ENCODE assay signal across 15 cellular contexts in the genomic region with DNA sequence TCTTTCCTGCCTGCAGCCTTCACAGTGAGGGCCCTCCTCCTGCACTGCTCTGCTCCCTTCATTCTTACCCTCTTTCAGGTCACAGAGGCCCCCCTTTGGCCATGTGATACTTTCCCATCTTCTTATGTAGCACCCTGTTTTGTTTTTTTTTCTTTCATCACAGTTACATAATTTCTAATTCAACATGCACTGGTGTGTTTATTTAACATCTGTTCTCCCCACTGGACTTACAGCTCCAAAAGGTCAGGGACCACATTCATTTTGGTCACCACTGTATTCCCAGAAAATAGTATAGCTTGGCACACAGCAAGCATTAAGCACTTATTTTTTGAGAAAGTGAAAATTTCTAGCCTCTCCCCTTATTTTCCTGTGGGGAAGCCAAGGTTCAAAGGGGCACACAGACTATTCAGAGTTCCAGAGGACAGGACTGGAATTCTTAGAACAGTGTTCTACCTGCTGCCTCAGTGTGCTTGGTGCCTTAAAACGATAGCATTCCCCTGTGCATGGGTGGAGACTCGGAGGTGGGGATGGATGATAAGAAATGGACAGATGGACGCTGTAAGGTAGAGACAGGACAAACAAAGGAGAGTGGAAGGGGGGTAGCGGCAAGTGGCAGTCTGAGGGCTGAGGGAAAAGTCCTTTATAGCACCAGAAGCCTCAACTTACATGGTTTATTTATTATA. TPM values are rescaled to one million over a fixed set of nuclear protein-coding genes. Genes with fewer than 3 reads are reported as not detected.
A peak's percentile ranks its signal among the peaks of the same experiment; 100 is the strongest.
DNase-seq lines count a peak whose midpoint lies in the region; ATAC-seq and TF ChIP-seq lines count a peak whose summit lies in the region.
"Had no signal": no experiment of that assay in that cellular context is flagged by ENCODE, and none has a peak within 500 bp of the region (broad histone marks: within the 10 kb centered on the region; RNA-seq: fewer than 3 reads in every experiment).

No MANE protein-coding gene starts in this region.

- DNase-seq in activated CD4-positive, alpha-beta T cell treated with anti-CD3 and anti-CD28 coated beads, Interleukin-2, amount 10 ng/mL, durations not matched to agents 24 days and 14 days = no peak
- DNase-seq in activated CD4-positive, alpha-beta T cell treated with anti-CD3 and anti-CD28 coated beads for 4 hours = no peak
- DNase-seq in activated CD8-positive, alpha-beta T cell treated with anti-CD3 and anti-CD28 coated beads for 36 hours = no peak
- peak; percentile 28 for DNase-seq in fibroblast of gingiva (ENCODE audit: low read depth)
- DNase-seq in smooth muscle cell of the brain vasculature (ENCODE audit: low read depth, low spot score) = peak; percentile 13
- no peak for DNase-seq in right atrium auricular region (ENCODE audit: low spot score)
- DNase-seq in esophagus squamous epithelium (lab: John Stamatoyannopoulos, UW) = no peak
- DNase-seq: cerebellar nuclear complex; COR-L47; GOT3; kidney glomerular epithelial cell; MV-4-11; NCI-H2171; stimulated activated CD4-positive, alpha-beta T cell treated with anti-CD3 and anti-CD28 coated beads, Interleukin-2, amount 100 ng/mL, for 48 hours had no signal

- no peaks in the 10 kb centered on the region for H3K9me3 Mint-ChIP-seq in activated CD4-positive, alpha-beta T cell treated with anti-CD3 and anti-CD28 coated beads, Interleukin-2, amount 10 ng/mL, durations not matched to agents 24 days and 14 days
- no peaks in the 10 kb centered on the region for H3K9me3 Mint-ChIP-seq in activated CD8-positive, alpha-beta T cell treated with anti-CD3 and anti-CD28 coated beads for 36 hours

- H3K27ac Mint-ChIP-seq in activated CD4-positive, alpha-beta T cell treated with anti-CD3 and anti-CD28 coated beads, Interleukin-2, amount 10 ng/mL, durations not matched to agents 24 days and 14 days = peak overlapping the region; percentile 65
- peak overlapping the region; percentile 98 for H3K27ac Mint-ChIP-seq in activated CD8-positive, alpha-beta T cell treated with anti-CD3 and anti-CD28 coated beads for 36 hours

- ATAC-seq in activated CD8-positive, alpha-beta T cell treated with anti-CD3 and anti-CD28 coated beads for 36 hours = no peak
- no peak for ATAC-seq in GM18868 (IDR thresholded peaks at IDR 0.05; ENCODE audit: unreplicated experiment)

- TF ChIP-seq CTCF in activated CD8-positive, alpha-beta T cell treated with anti-CD3 and anti-CD28 coated beads for 36 hours (IDR thresholded peaks at IDR 0.05) = no peak
- TF ChIP-seq CTCF in right atrium auricular region (IDR thresholded peaks at IDR 0.05) = no peak
- no peak for TF ChIP-seq CTCF in esophagus squamous epithelium (IDR thresholded peaks at IDR 0.05)

- peaks cover 0 to 13% of the 10 kb centered on the region in 2 donors for H3K4me1 ChIP-seq in right atrium auricular region
- H3K4me1 ChIP-seq in esophagus squamous epithelium = peaks cover 29 to 100% (median 47%) of the 10 kb centered on the region in 3 donors

- no peak for TF ChIP-seq POLR2A in esophagus squamous epithelium (IDR thresholded peaks at IDR 0.05)

- H3K4me1 Mint-ChIP-seq in activated CD4-positive, alpha-beta T cell treated with anti-CD3 and anti-CD28 coated beads, Interleukin-2, amount 10 ng/mL, durations not matched to agents 24 days and 14 days = peaks cover 73% of the 10 kb centered on the region
- H3K4me1 Mint-ChIP-seq in activated CD8-positive, alpha-beta T cell treated with anti-CD3 and anti-CD28 coated beads for 36 hours (ENCODE audit: low read depth) = peaks cover 74% of the 10 kb centered on the region

- H3K27ac ChIP-seq in right atrium auricular region (no peak overlapping the region), esophagus squamous epithelium (peak overlapping the region in 2 of 4 donors; percentile 76 to 81)

- no peaks in the 10 kb centered on the region for H3K27me3 ChIP-seq in right atrium auricular region
- H3K27me3 ChIP-seq in esophagus squamous epithelium = no peaks in the 10 kb centered on the region

- no peaks in the 10 kb centered on the region for H3K36me3 ChIP-seq in right atrium auricular region
- H3K36me3 ChIP-seq in esophagus squamous epithelium = peaks cover 4 to 84% (median 13%) of the 10 kb centered on the region in 3 donors

- H3K9me3 ChIP-seq in right atrium auricular region = no peaks in the 10 kb centered on the region
- no peaks in the 10 kb centered on the region for H3K9me3 ChIP-seq in esophagus squamous epithelium

- POLR2A ChIA-PET in activated CD8-positive, alpha-beta T cell treated with anti-CD3 and anti-CD28 coated beads for 36 hours (lab: Charles Lee) = interaction anchor here (1.0 to 10.4 kb wide), 3 partner anchors 12 to 33 kb away, joined by 3 to 245 read pairs (median 4); a partner anchor contains a TSS

- 79 to 86% methylated on average over 4 of the region's 4 CpGs for WGBS in esophagus squamous epithelium, 2 donors

- peaks cover 96% of the 10 kb centered on the region for H3K36me3 Mint-ChIP-seq in activated CD4-positive, alpha-beta T cell treated with anti-CD3 and anti-CD28 coated beads, Interleukin-2, amount 10 ng/mL, durations not matched to agents 24 days and 14 days (ENCODE audit: low read depth)
- H3K36me3 Mint-ChIP-seq in activated CD8-positive, alpha-beta T cell treated with anti-CD3 and anti-CD28 coated beads for 36 hours (ENCODE audit: low read depth) = peaks cover 100% of the 10 kb centered on the region

- intact Hi-C loops in activated CD4-positive, alpha-beta T cell treated with anti-CD3 and anti-CD28 coated beads, Interleukin-2, amount 10 ng/mL, durations not matched to agents 24 days and 14 days (cut with micrococcal nuclease) = loop anchor here (5.0 kb wide), 1 partner anchor 252 kb away; a partner anchor contains a TSS
- intact Hi-C loops in activated CD8-positive, alpha-beta T cell treated with anti-CD3 and anti-CD28 coated beads for 36 hours (cut with micrococcal nuclease) = loop anchor here (5.0 kb wide), 1 partner anchor 48 kb away; no protein-coding TSS in a partner anchor
- intact Hi-C loops in esophagus squamous epithelium (cut with DNase I) = loop anchor here (10.0 kb wide), 1 partner anchor 50 kb away; a partner anchor contains a TSS

- CTCF ChIA-PET in activated CD8-positive, alpha-beta T cell treated with anti-CD3 and anti-CD28 coated beads for 36 hours (lab: Charles Lee) = interaction anchor here (0.6 to 8.8 kb wide), 5 partner anchors 12 to 164 kb away, joined by 3 to 150 read pairs (median 7); no protein-coding TSS in a partner anchor

- H3K4me3 ChIP-seq in right atrium auricular region (no peak overlapping the region), esophagus squamous epithelium (no peak overlapping the region)

- peak overlapping the region; percentile 98 for H3K4me3 Mint-ChIP-seq in activated CD4-positive, alpha-beta T cell treated with anti-CD3 and anti-CD28 coated beads, Interleukin-2, amount 10 ng/mL, durations not matched to agents 24 days and 14 days
- peak overlapping the region; percentile 99 for H3K4me3 Mint-ChIP-seq in activated CD8-positive, alpha-beta T cell treated with anti-CD3 and anti-CD28 coated beads for 36 hours

- H3K27me3 Mint-ChIP-seq in activated CD4-positive, alpha-beta T cell treated with anti-CD3 and anti-CD28 coated beads, Interleukin-2, amount 10 ng/mL, durations not matched to agents 24 days and 14 days = no peaks in the 10 kb centered on the region
- no peaks in the 10 kb centered on the region for H3K27me3 Mint-ChIP-seq in activated CD8-positive, alpha-beta T cell treated with anti-CD3 and anti-CD28 coated beads for 36 hours

RNA-seq across cellular contexts. Expression of a gene that starts 5.3 kb away (rescaled TPM):
- 175 and 180 TPM in 2 replicates for total RNA-seq in activated CD4-positive, alpha-beta T cell treated with anti-CD3 and anti-CD28 coated beads, Interleukin-2, amount 10 ng/mL, durations not matched to agents 24 days and 14 days
- 100 to 1,000 TPM; 201 to 208 TPM for total RNA-seq in activated CD8-positive, alpha-beta T cell treated with anti-CD3 and anti-CD28 coated beads for 36 hours
- total RNA-seq in right atrium auricular region = 1 to 10 TPM; 1.7 to 5.7 TPM
- total RNA-seq in esophagus squamous epithelium = 10 to 100 TPM; 55.3 to 73.3 (median 66.5) TPM

RNA-seq across cellular contexts. Expression of a gene that starts 32.4 kb away (rescaled TPM):
- 2.3 and 3.9 TPM in 2 replicates for total RNA-seq in activated CD4-positive, alpha-beta T cell treated with anti-CD3 and anti-CD28 coated beads, Interleukin-2, amount 10 ng/mL, durations not matched to agents 24 days and 14 days
- total RNA-seq in activated CD8-positive, alpha-beta T cell treated with anti-CD3 and anti-CD28 coated beads for 36 hours = 10 to 100 TPM in 1 of 2 experiments, 1 to 10 TPM in 1; 9.2 to 10.4 TPM
- 1 to 10 TPM in 1 of 2 donors, under 1 TPM in 1; 0.52 to 9.9 TPM for total RNA-seq in right atrium auricular region
- 10 to 100 TPM in 1 of 4 donors, 1 to 10 TPM in 2, under 1 TPM in 1; 0.57 to 42.4 (median 1.8) TPM for total RNA-seq in esophagus squamous epithelium

RNA-seq across cellular contexts. Expression of a gene that starts 55.1 kb away (rescaled TPM):
- total RNA-seq in activated CD4-positive, alpha-beta T cell treated with anti-CD3 and anti-CD28 coated beads, Interleukin-2, amount 10 ng/mL, durations not matched to agents 24 days and 14 days = 32.4 and 32.9 TPM in 2 replicates
- total RNA-seq in activated CD8-positive, alpha-beta T cell treated with anti-CD3 and anti-CD28 coated beads for 36 hours = 10 to 100 TPM; 36.0 to 38.6 TPM
- total RNA-seq in right atrium auricular region (10 to 100 TPM; 11.6 to 14.0 TPM), esophagus squamous epithelium (10 to 100 TPM; 21.4 to 32.4 (median 26.8) TPM)

RNA-seq across cellular contexts. Expression of a gene that starts 55.2 kb away (rescaled TPM):
- total RNA-seq in activated CD4-positive, alpha-beta T cell treated with anti-CD3 and anti-CD28 coated beads, Interleukin-2, amount 10 ng/mL, durations not matched to agents 24 days and 14 days = 25.8 and 26.5 TPM in 2 replicates
- total RNA-seq in activated CD8-positive, alpha-beta T cell treated with anti-CD3 and anti-CD28 coated beads for 36 hours = 10 to 100 TPM; 27.5 to 37.2 TPM
- total RNA-seq in right atrium auricular region = 10 to 100 TPM; 33.0 to 56.4 TPM
- total RNA-seq in esophagus squamous epithelium = 10 to 100 TPM; 15.4 to 53.6 (median 26.9) TPM

Comparison
In these comparisons a context has a peak if more than half of its experiments do, and no peak if none do; other contexts are left out.
1. DNase-seq: peak in fibroblast of gingiva (single experiment) and smooth muscle cell of the brain vasculature (single experiment); none in activated CD4-positive, alpha-beta T cell treated with anti-CD3 and anti-CD28 coated beads, Interleukin-2, amount 10 ng/mL, durations not matched to agents 24 days and 14 days (single experiment), activated CD4-positive, alpha-beta T cell treated with anti-CD3 and anti-CD28 coated beads for 4 hours (0 of 2), activated CD8-positive, alpha-beta T cell treated with anti-CD3 and anti-CD28 coated beads for 36 hours (single experiment), right atrium auricular region (single experiment) and esophagus squamous epithelium (single experiment).
2. RNA of a gene that starts 5.3 kb away (total RNA-seq): 201 to 208 TPM in activated CD8-positive, alpha-beta T cell treated with anti-CD3 and anti-CD28 coated beads for 36 hours, 175 to 180 TPM in activated CD4-positive, alpha-beta T cell treated with anti-CD3 and anti-CD28 coated beads, Interleukin-2, amount 10 ng/mL, durations not matched to agents 24 days and 14 days and 55.3 to 73.3 TPM in esophagus squamous epithelium; 1.7 to 5.7 TPM in right atrium auricular region; every median in the first group is over 4 times any median in the second.